30 cellular contexts compared by ENCODE assay signal in genomic region chr6:169289257-169289656, GRCh38. TPM values are rescaled to one million over a fixed set of nuclear protein-coding genes. Genes with fewer than 3 reads are reported as not detected.
DNase-seq lines count a peak whose midpoint lies in the region; ATAC-seq, FAIRE-seq and TF ChIP-seq lines count a peak whose summit lies in the region.
"Had no signal": no experiment of that assay in that cellular context is flagged by ENCODE, and none has a peak within 500 bp of the region (broad histone marks: within the 10 kb centered on the region; RNA-seq: fewer than 3 reads in every experiment).

No MANE protein-coding gene starts in this region.

- H3F3A ChIP-seq in neural progenitor cell (ENCODE audit: low read depth) = no peaks in the 10 kb centered on the region

- no peak for TF ChIP-seq EP300 in suprapubic skin (IDR thresholded peaks at IDR 0.05)
- TF ChIP-seq EP300 in tibial nerve (IDR thresholded peaks at IDR 0.05) = no peak

- no peaks in the 10 kb centered on the region for H3K36me3 Mint-ChIP-seq in neural progenitor cell
- H3K36me3 Mint-ChIP-seq: brain, memory B cell had no signal

- peak overlapping the region; percentile 48; the same call in 1 of the 2 replicates for H3K4me2 ChIP-seq in HCT116 (ENCODE audit: low read length)
- H3K4me2 ChIP-seq in keratinocyte (ENCODE audit: control insufficient read depth, extremely low read depth, insufficient read depth, low read depth, low read length) = peak overlapping the region; percentile 38
- no peak overlapping the region for H3K4me2 ChIP-seq in neural progenitor cell
- H3K4me2 ChIP-seq: BLaER1, KMS-11 had no signal

- H3K79me2 ChIP-seq in HCT116 (ENCODE audit: insufficient read depth, low read length) (no peaks in the 10 kb centered on the region), keratinocyte (ENCODE audit: control insufficient read depth, insufficient read depth, low read length) (no peaks in the 10 kb centered on the region), neural progenitor cell (ENCODE audit: low read depth) (no peaks in the 10 kb centered on the region)

- no peak for TF ChIP-seq RAD21 in HCT116 (IDR thresholded peaks at IDR 0.05; ENCODE audit: low read depth)

- TF ChIP-seq CTCF in HCT116 (IDR thresholded peaks at IDR 0.05 in 2 of 3, conservative IDR thresholded peaks at IDR 0.05 in 1 of 3; ENCODE audit: borderline replicate concordance in 1 of 3, insufficient read depth in 1 of 3, low read depth in 2 of 3, low read length in 2 of 3) (no peak), keratinocyte (optimal IDR thresholded peaks at IDR 0.05 in 1 of 3, IDR thresholded peaks at IDR 0.05 in 1 of 3, conservative IDR thresholded peaks at IDR 0.05 in 1 of 3; ENCODE audit: extremely low read depth in 1 of 3, insufficient read depth in 2 of 3, low read length in 3 of 3) (no peak), suprapubic skin (IDR thresholded peaks at IDR 0.05) (no peak), tibial nerve (IDR thresholded peaks at IDR 0.05) (no peak), neural progenitor cell (IDR thresholded peaks at IDR 0.05) (no peak)

- H2AFZ ChIP-seq in HCT116 (ENCODE audit: low read depth, low read length, poor library complexity, severe bottlenecking) = peak overlapping the region; percentile 85
- no peak overlapping the region for H2AFZ ChIP-seq in keratinocyte (ENCODE audit: control insufficient read depth, low read length)
- H2AFZ ChIP-seq in neural progenitor cell (replicated peaks) = no peak overlapping the region

- peaks cover 13% of the 10 kb centered on the region for H3K4me1 Mint-ChIP-seq in neural progenitor cell
- H3K4me1 Mint-ChIP-seq: stimulated activated naive CD8-positive, alpha-beta T cell treated with anti-CD3 and anti-CD28 coated beads, Interleukin-15, amount 100 ng/mL, for 72 hours had no signal

- TF ChIP-seq POLR2A in HCT116 (IDR thresholded peaks at IDR 0.05; ENCODE audit: borderline replicate concordance, extremely low read depth, insufficient read depth, insufficient read length) = no peak
- no peak for TF ChIP-seq POLR2A in suprapubic skin (IDR thresholded peaks at IDR 0.05)
- TF ChIP-seq POLR2A in tibial nerve (IDR thresholded peaks at IDR 0.05) = no peak

- H3K27ac Mint-ChIP-seq in neural progenitor cell = no peak overlapping the region
- H3K27ac Mint-ChIP-seq: memory B cell had no signal

- dilution Hi-C loops in keratinocyte (cut with MboI; ENCODE audit: extremely low pct_ligation_motif_present, low sequenced_read_pairs) = no loop called here

- CTCF ChIA-PET in HCT116 (lab: Charles Lee) = no interaction called here

- RAD21 ChIA-PET in HCT116 (lab: Charles Lee; ENCODE audit: low non-redundant PET in 1 of 2, low total read pairs in 2 of 2, uncharacterized antibody in 2 of 2, unreplicated experiment in 2 of 2) = no interaction called here

- POLR2A ChIA-PET in HCT116 (lab: Charles Lee) = no interaction called here

- no peak for FAIRE-seq in keratinocyte (lab: Jason Lieb, UNC)
- FAIRE-seq: small intestine had no signal

- H3K36me3 ChIP-seq in HCT116 (ENCODE audit: control insufficient read depth in 1 of 2, insufficient read depth in 2 of 2, low read length in 2 of 2) (no peaks in the 10 kb centered on the region), keratinocyte (ENCODE audit: control insufficient read depth in 2 of 2, extremely low read depth in 1 of 2, insufficient read depth in 2 of 2, low read length in 2 of 2) (no peaks in the 10 kb centered on the region), suprapubic skin (no peaks in the 10 kb centered on the region), SJCRH30 (no peaks in the 10 kb centered on the region), tibial nerve (no peaks in the 10 kb centered on the region), neural progenitor cell (no peaks in the 10 kb centered on the region)
- H3K36me3 ChIP-seq: BLaER1, neutrophil, prostate gland, upper lobe of left lung, WERI-Rb-1 had no signal

- peaks cover 2% of the 10 kb centered on the region for H3K27me3 Mint-ChIP-seq in neural progenitor cell (ENCODE audit: insufficient read depth, low read depth)
- H3K27me3 Mint-ChIP-seq: brain had no signal

- DNase-seq in HCT116 (ENCODE audit: low read depth, low spot score) (no peak), epithelial cell of prostate (ENCODE audit: low read depth, low spot score) (no peak), keratinocyte (ENCODE audit: low read depth, low spot score) (no peak), suprapubic skin (ENCODE audit: low spot score in 2 of 2) (no peak), SJCRH30 (no peak), tibial nerve (ENCODE audit: low spot score in 2 of 2) (no peak), neural progenitor cell (ENCODE audit: low spot score) (no peak)
- DNase-seq: activated CD4-positive, alpha-beta T cell treated with anti-CD3 and anti-CD28 coated beads for 48 hours; activated gamma-delta T cell; activated T-cell treated with anti-CD3 and anti-CD28 coated beads, Interleukin-2, amount 50 U/mL, for 1 hour; DMS79 treated with DMSO at 0.1 percent for 48 hours; GF-D8; NCI-H1417 treated with DMSO at 0.1 percent for 48 hours; NCI-H2081; NCI-H748 treated with DMSO at 0.1 percent for 48 hours; stimulated activated CD4-positive, alpha-beta T cell treated with anti-CD3 and anti-CD28 coated beads, Interleukin-1b, Interleukin-23, amount 100 ng/mL, for 48 hours; stimulated activated CD8-positive, alpha-beta memory T cell treated with anti-CD3 and anti-CD28 coated beads, Interleukin-4, amount 100 ng/mL, for 48 hours; stimulated activated naive CD8-positive, alpha-beta T cell treated with anti-CD3 and anti-CD28 coated beads, Interleukin-15, amount 100 ng/mL, for 72 hours; T-helper 2 cell; upper lobe of left lung; WERI-Rb-1 had no signal

- H3K9me3 Mint-ChIP-seq in neural progenitor cell = peaks cover 7% of the 10 kb centered on the region
- H3K9me3 Mint-ChIP-seq: memory B cell; stimulated activated naive CD8-positive, alpha-beta T cell treated with anti-CD3 and anti-CD28 coated beads, Interleukin-15, amount 100 ng/mL, for 72 hours had no signal

- H4K20me1 ChIP-seq in HCT116 (ENCODE audit: insufficient read depth) (no peaks in the 10 kb centered on the region), keratinocyte (ENCODE audit: control insufficient read depth, extremely low read depth, insufficient read depth, low read length) (no peaks in the 10 kb centered on the region), neural progenitor cell (ENCODE audit: low read depth) (no peaks in the 10 kb centered on the region)
- H4K20me1 ChIP-seq: BLaER1 had no signal

- H3K9me3 ChIP-seq in HCT116 (ENCODE audit: control insufficient read depth in 1 of 2, insufficient read depth in 1 of 2, low read depth in 1 of 2, low read length in 2 of 2) (no peaks in the 10 kb centered on the region), keratinocyte (ENCODE audit: control insufficient read depth, low read depth, low read length) (no peaks in the 10 kb centered on the region), suprapubic skin (no peaks in the 10 kb centered on the region), SJCRH30 (replicated peaks) (no peaks in the 10 kb centered on the region), tibial nerve (no peaks in the 10 kb centered on the region), neural progenitor cell (ENCODE audit: low read depth) (no peaks in the 10 kb centered on the region)
- H3K9me3 ChIP-seq: BLaER1, neutrophil, prostate gland, upper lobe of left lung had no signal

- H3K9ac ChIP-seq in HCT116 (ENCODE audit: low read length) (no peak overlapping the region), keratinocyte (ENCODE audit: control insufficient read depth, extremely low read depth, insufficient read depth, low read length) (peak overlapping the region; percentile 62), neural progenitor cell (no peak overlapping the region)
- H3K9ac ChIP-seq: BLaER1, KMS-11 had no signal

- H3K9me1 ChIP-seq in keratinocyte (ENCODE audit: control insufficient read depth, extremely low read depth, insufficient read depth, low read length) = no peaks in the 10 kb centered on the region

- no TSS peak for BruUV-seq in HCT116 (replicated peaks; lab: Mats Ljungman, UMichigan)

- H3K27me3 ChIP-seq in HCT116 (ENCODE audit: insufficient read depth, low read length) = no peaks in the 10 kb centered on the region
- H3K27me3 ChIP-seq in keratinocyte (ENCODE audit: control insufficient read depth, extremely low read depth, insufficient read depth, low read length) = no peaks in the 10 kb centered on the region
- no peaks in the 10 kb centered on the region for H3K27me3 ChIP-seq in suprapubic skin
- peaks cover 5% of the 10 kb centered on the region; the same call in 1 of the 2 replicates for H3K27me3 ChIP-seq in SJCRH30
- H3K27me3 ChIP-seq in tibial nerve = no peaks in the 10 kb centered on the region
- H3K27me3 ChIP-seq in neural progenitor cell = no peaks in the 10 kb centered on the region
- H3K27me3 ChIP-seq: BLaER1, neutrophil, upper lobe of left lung had no signal

- no peak overlapping the region for H3K4me3 Mint-ChIP-seq in neural progenitor cell
- H3K4me3 Mint-ChIP-seq: brain; memory B cell; stimulated activated naive CD8-positive, alpha-beta T cell treated with anti-CD3 and anti-CD28 coated beads, Interleukin-15, amount 100 ng/mL, for 72 hours had no signal

- peak overlapping the region; percentile 58; the same call in 1 of the 2 replicates for H3K27ac ChIP-seq in HCT116 (ENCODE audit: low read depth, low read length)
- peak overlapping the region; percentile 93 for H3K27ac ChIP-seq in epithelial cell of prostate
- peak overlapping the region; percentile 91 for H3K27ac ChIP-seq in keratinocyte (ENCODE audit: control insufficient read depth, insufficient read depth, low read length)
- H3K27ac ChIP-seq in suprapubic skin = peak overlapping the region; percentile 78
- no peak overlapping the region for H3K27ac ChIP-seq in SJCRH30
- peak overlapping the region in 2 of 4 donors; percentile 62 to 81 for H3K27ac ChIP-seq in tibial nerve
- no peak overlapping the region for H3K27ac ChIP-seq in neural progenitor cell
- H3K27ac ChIP-seq: BLaER1, KMS-11, neutrophil, prostate gland, upper lobe of left lung, WERI-Rb-1 had no signal

- 57% methylated on average over 5 of the region's 5 CpGs for whole genome bisulfite sequencing in suprapubic skin
- WGBS in tibial nerve, 2 donors = 61 to 63% methylated on average over 5 of the region's 5 CpGs

- H3K4me1 ChIP-seq in HCT116 (ENCODE audit: control insufficient read depth in 1 of 2, insufficient read depth in 2 of 2, low read length in 2 of 2) (peaks cover 43 to 51% of the 10 kb centered on the region in 2 experiments), keratinocyte (ENCODE audit: control insufficient read depth, extremely low read depth, insufficient read depth, low read length) (peaks cover 65% of the 10 kb centered on the region), suprapubic skin (peaks cover 41% of the 10 kb centered on the region), SJCRH30 (peaks cover 19% of the 10 kb centered on the region), tibial nerve (peaks cover 0 to 39% (median 3%) of the 10 kb centered on the region in 4 donors), neural progenitor cell (no peaks in the 10 kb centered on the region)
- H3K4me1 ChIP-seq: prostate gland had no signal

- no peak for ATAC-seq in HCT116
- no peak for ATAC-seq in HG03175 (IDR thresholded peaks at IDR 0.05; ENCODE audit: unreplicated experiment)
- ATAC-seq: stimulated activated naive CD8-positive, alpha-beta T cell treated with anti-CD3 and anti-CD28 coated beads, Interleukin-15, amount 100 ng/mL, for 72 hours had no signal

- H3K4me3 ChIP-seq in HCT116 (replicated peaks in 1 of 2; ENCODE audit: low read depth in 1 of 2, low read length in 2 of 2) = no peak overlapping the region
- H3K4me3 ChIP-seq in keratinocyte (ENCODE audit: control insufficient read depth in 2 of 3, extremely low read depth in 1 of 3, insufficient read depth in 2 of 3, low read depth in 1 of 3, low read length in 3 of 3) = no peak overlapping the region
- no peak overlapping the region for H3K4me3 ChIP-seq in suprapubic skin
- H3K4me3 ChIP-seq in SJCRH30 = no peak overlapping the region
- no peak overlapping the region for H3K4me3 ChIP-seq in tibial nerve
- no peak overlapping the region for H3K4me3 ChIP-seq in neural progenitor cell
- H3K4me3 ChIP-seq: BLaER1, prostate gland, upper lobe of left lung had no signal

- H3K9me2 ChIP-seq in HCT116 (ENCODE audit: insufficient read depth) = no peaks in the 10 kb centered on the region

- intact Hi-C loops in HCT116 (cut with micrococcal nuclease) = no loop called here

RNA-seq across cellular contexts. Expression of gene THBS2, which starts 35.6 kb away (rescaled TPM):
- total RNA-seq in HCT116 (2021; ENCODE audit: unreplicated experiment) (0.39 TPM), suprapubic skin (100 to 1,000 TPM in 2 of 4 donors, 10 to 100 TPM in 2; 80.9 to 149 (median 107) TPM), tibial nerve (100 to 1,000 TPM in 2 of 4 donors, 10 to 100 TPM in 2; 39.5 to 107 (median 82.7) TPM), neural progenitor cell (ENCODE audit: low replicate concordance) (0.09 and 0.13 TPM in 2 replicates)
- polyA plus RNA-seq in HCT116 (2012) = 0.24 and 0.25 TPM in 2 replicates
- polyA plus RNA-seq in keratinocyte = 430 to 766 TPM (median 533 TPM) in 3 replicates
- polyA plus RNA-seq in keratinocyte (2011; ENCODE audit: low read depth) = 42.2 TPM
- 209 and 304 TPM in 2 replicates for polyA plus RNA-seq in keratinocyte (2011; cell fraction: cytosol; rRNA removed)
- polyA plus RNA-seq in keratinocyte (2011; cell fraction: nucleus; rRNA removed) = 1,129 and 1,230 TPM in 2 replicates
- polyA plus RNA-seq in keratinocyte (2012; ENCODE audit: low replicate concordance) = 53.4 and 789 TPM in 2 replicates
- 914 to 1,886 TPM (median 1,202 TPM) in 3 replicates for polyA minus RNA-seq in keratinocyte
- 896 TPM for polyA minus RNA-seq in keratinocyte (2011; cell fraction: cytosol; rRNA and poly(A)+ RNA removed)
- 2,075 and 2,586 TPM in 2 replicates for polyA minus RNA-seq in keratinocyte (2011; cell fraction: nucleus; rRNA and poly(A)+ RNA removed)
- total RNA-seq in SJCRH30 (2014; rRNA removed; shearing (Covaris generic)) = 0.18 and 0.28 TPM in 2 replicates
- total RNA-seq: activated CD8-positive, alpha-beta memory T cell treated with anti-CD3 and anti-CD28 coated beads for 36 hours had no signal

Comparison
In these comparisons a context has a peak if more than half of its experiments do, and no peak if none do; other contexts are left out.
1. H3K27ac ChIP-seq: peak in HCT116 (single experiment), epithelial cell of prostate (single experiment), keratinocyte (single experiment) and suprapubic skin (single experiment); none in SJCRH30 (single experiment) and neural progenitor cell (single experiment).
2. RNA of gene THBS2, which starts 35.6 kb away (total RNA-seq): 80.9 to 149 TPM in suprapubic skin and 39.5 to 107 TPM in tibial nerve; 0.39 TPM in HCT116 (single experiment), 0.18 to 0.28 TPM in SJCRH30 and 0.09 to 0.13 TPM in neural progenitor cell; every median in the first group is over 10 times any median in the second.